Comparison of ENCODE assay signal across 24 cellular contexts in genomic region chrX:24662344-24662743, GRCh38. TPM values are rescaled to one million over a fixed set of nuclear protein-coding genes. Genes with fewer than 3 reads are reported as not detected.
"Had no signal": no experiment of that assay in that cellular context is flagged by ENCODE, and none has a peak within 500 bp of the region (broad histone marks: within the 10 kb centered on the region; RNA-seq: fewer than 3 reads in every experiment).

No MANE protein-coding gene starts in this region.

- H3K79me2 ChIP-seq: parathyroid adenoma had no signal

- H3K4me3 Mint-ChIP-seq: endodermal cell; immature natural killer cell; naive thymus-derived CD4-positive, alpha-beta T cell; nephron; neural progenitor cell; stimulated activated naive B cell treated with anti-CD40 and anti-IgM and Interleukin-4, amounts not matched to agents 10 μg/mL and 1 μg/mL and 100 μg/mL, for 72 hours; stimulated activated naive CD8-positive, alpha-beta T cell treated with anti-CD3 and anti-CD28 coated beads, Interleukin-15, Interleukin-2, amounts not matched to agents 100 ng/mL and 50 ng/mL, for 24 hours had no signal

- H3K27ac Mint-ChIP-seq: endodermal cell; immature natural killer cell; naive thymus-derived CD4-positive, alpha-beta T cell; nephron; neural progenitor cell; progenitor cell of endocrine pancreas; stimulated activated naive B cell treated with anti-CD40 and anti-IgM and Interleukin-4, amounts not matched to agents 10 μg/mL and 1 μg/mL and 100 μg/mL, for 72 hours; stimulated activated naive CD8-positive, alpha-beta T cell treated with anti-CD3 and anti-CD28 coated beads, Interleukin-15, Interleukin-2, amounts not matched to agents 100 ng/mL and 50 ng/mL, for 24 hours had no signal

- H3K9me3 ChIP-seq: esophagus muscularis mucosa, gastroesophageal sphincter, heart right ventricle had no signal

- H3K27me3 Mint-ChIP-seq: progenitor cell of endocrine pancreas; stimulated activated naive CD8-positive, alpha-beta T cell treated with anti-CD3 and anti-CD28 coated beads, Interleukin-15, Interleukin-2, amounts not matched to agents 100 ng/mL and 50 ng/mL, for 24 hours had no signal

- H3K4me2 ChIP-seq: neural progenitor cell had no signal

- H3K27me3 ChIP-seq: esophagus muscularis mucosa, foreskin keratinocyte, gastroesophageal sphincter, neural progenitor cell had no signal

- H3K9me3 Mint-ChIP-seq: endodermal cell; immature natural killer cell; nephron; stimulated activated naive B cell treated with anti-CD40 and anti-IgM and Interleukin-4, amounts not matched to agents 10 μg/mL and 1 μg/mL and 100 μg/mL, for 72 hours; stimulated activated naive CD8-positive, alpha-beta T cell treated with anti-CD3 and anti-CD28 coated beads, Interleukin-15, Interleukin-2, amounts not matched to agents 100 ng/mL and 50 ng/mL, for 24 hours had no signal

- ATAC-seq: foreskin keratinocyte; gastroesophageal sphincter; naive thymus-derived CD4-positive, alpha-beta T cell; stimulated activated naive B cell treated with anti-CD40 and anti-IgM and Interleukin-4, amounts not matched to agents 10 μg/mL and 1 μg/mL and 100 μg/mL, for 72 hours had no signal

- H2AFZ ChIP-seq: neural progenitor cell, parathyroid adenoma had no signal

- H3K36me3 Mint-ChIP-seq: immature natural killer cell; naive thymus-derived CD4-positive, alpha-beta T cell; neural progenitor cell; stimulated activated naive B cell treated with anti-CD40 and anti-IgM and Interleukin-4, amounts not matched to agents 10 μg/mL and 1 μg/mL and 100 μg/mL, for 72 hours had no signal

- DNase-seq: effector CD8-positive, alpha-beta T cell; endodermal cell; foreskin keratinocyte; heart right ventricle; hypothalamus; immature natural killer cell; islet precursor cell; kidney glomerular epithelial cell; mesendoderm; midbrain; naive thymus-derived CD4-positive, alpha-beta T cell; stimulated activated CD4-positive, alpha-beta T cell treated with anti-CD3 and anti-CD28 coated beads, Interleukin-15, amount 100 ng/mL, for 24 hours; stimulated activated CD4-positive, alpha-beta T cell treated with anti-CD3 and anti-CD28 coated beads, Interleukin-2, amount 100 ng/mL, for 48 hours; stimulated activated naive B cell treated with anti-CD40 and anti-IgM and Interleukin-4, amounts not matched to agents 10 μg/mL and 1 μg/mL and 100 μg/mL, for 72 hours; trophoblast cell had no signal

- H3K4me1 Mint-ChIP-seq: immature natural killer cell; naive thymus-derived CD4-positive, alpha-beta T cell; nephron; stimulated activated naive B cell treated with anti-CD40 and anti-IgM and Interleukin-4, amounts not matched to agents 10 μg/mL and 1 μg/mL and 100 μg/mL, for 72 hours had no signal

- H3K36me3 ChIP-seq: esophagus muscularis mucosa, gastroesophageal sphincter, heart right ventricle, neural progenitor cell had no signal

- H3K27ac ChIP-seq: epithelial cell of prostate, esophagus muscularis mucosa, foreskin keratinocyte, gastroesophageal sphincter, heart right ventricle, neural progenitor cell, parathyroid adenoma, skin epidermis had no signal

- H3K4me1 ChIP-seq: esophagus muscularis mucosa, foreskin keratinocyte, gastroesophageal sphincter, heart right ventricle, parathyroid adenoma had no signal

- H3K4me3 ChIP-seq: esophagus muscularis mucosa, gastroesophageal sphincter, heart right ventricle, neural progenitor cell, skin epidermis had no signal

RNA-seq across cellular contexts. Expression of gene PCYT1B, which starts 15.2 kb away (rescaled TPM):
- polyA plus RNA-seq: naive thymus-derived CD4-positive, alpha-beta T cell had no signal
